23 cellular contexts compared by ENCODE assay signal in the genomic region with DNA sequence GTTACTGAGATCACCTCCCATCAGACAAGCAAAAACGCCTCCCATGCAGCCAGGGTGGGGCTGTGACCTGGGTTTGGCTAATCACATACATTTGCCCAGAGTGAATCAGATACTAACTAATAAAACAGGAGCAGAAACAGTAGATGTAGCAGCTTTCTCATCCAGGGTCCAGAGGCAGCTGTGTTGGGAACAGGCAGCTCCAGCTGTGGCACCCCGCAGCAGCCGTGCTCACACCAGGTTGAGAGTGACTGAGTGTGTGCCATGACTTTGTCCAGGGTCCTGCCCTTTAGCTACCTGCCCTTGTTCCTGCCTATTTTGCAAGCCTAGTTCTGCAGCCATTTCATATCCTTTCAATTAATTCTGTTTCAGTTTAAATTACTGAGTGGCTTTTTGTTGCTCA. TPM values are rescaled to one million over a fixed set of nuclear protein-coding genes. Genes with fewer than 3 reads are reported as not detected.
A peak's percentile ranks its signal among the peaks of the same experiment; 100 is the strongest.
DNase-seq lines count a peak whose midpoint lies in the region; ATAC-seq and TF ChIP-seq lines count a peak whose summit lies in the region.
"Had no signal": no experiment of that assay in that cellular context is flagged by ENCODE, and none has a peak within 500 bp of the region (broad histone marks: within the 10 kb centered on the region; RNA-seq: fewer than 3 reads in every experiment).

No MANE protein-coding gene starts in this region.

- H3K27ac Mint-ChIP-seq in CD4-positive, alpha-beta T cell = peak overlapping the region; percentile 30
- peak overlapping the region; percentile 69 for H3K27ac Mint-ChIP-seq in CD8-positive, alpha-beta T cell
- no peak overlapping the region for H3K27ac Mint-ChIP-seq in central memory CD8-positive, alpha-beta T cell (ENCODE audit: low read depth)
- peak overlapping the region in 4 of 6 donors; percentile 65 to 97 (median 90) for H3K27ac Mint-ChIP-seq in naive B cell

- H3K27me3 Mint-ChIP-seq in CD4-positive, alpha-beta T cell = no peaks in the 10 kb centered on the region
- no peaks in the 10 kb centered on the region for H3K27me3 Mint-ChIP-seq in CD8-positive, alpha-beta T cell (ENCODE audit: low read depth)
- no peaks in the 10 kb centered on the region for H3K27me3 Mint-ChIP-seq in central memory CD8-positive, alpha-beta T cell
- peaks cover 9 to 17% (median 9%) of the 10 kb centered on the region in 3 donors for H3K27me3 Mint-ChIP-seq in naive B cell

- no peaks in the 10 kb centered on the region for H3K27me3 ChIP-seq in CD4-positive, alpha-beta T cell (ENCODE audit: control insufficient read depth, insufficient read depth, low read length)
- no peaks in the 10 kb centered on the region for H3K27me3 ChIP-seq in CD8-positive, alpha-beta T cell (ENCODE audit: insufficient read depth, low read length)

- H3K4me1 Mint-ChIP-seq in CD4-positive, alpha-beta T cell (ENCODE audit: low read depth) = no peaks in the 10 kb centered on the region
- H3K4me1 Mint-ChIP-seq in CD8-positive, alpha-beta T cell (ENCODE audit: low read depth) = peaks cover 11% of the 10 kb centered on the region
- peaks cover 16% of the 10 kb centered on the region for H3K4me1 Mint-ChIP-seq in central memory CD8-positive, alpha-beta T cell
- peaks cover 4 to 11% (median 10%) of the 10 kb centered on the region in 3 donors for H3K4me1 Mint-ChIP-seq in naive B cell

- no peak overlapping the region for H3K4me3 Mint-ChIP-seq in CD4-positive, alpha-beta T cell
- no peak overlapping the region for H3K4me3 Mint-ChIP-seq in CD8-positive, alpha-beta T cell
- peak overlapping the region; percentile 64 for H3K4me3 Mint-ChIP-seq in central memory CD8-positive, alpha-beta T cell
- peak overlapping the region in 2 of 8 donors; percentile 47 to 88 for H3K4me3 Mint-ChIP-seq in naive B cell

- H3K36me3 ChIP-seq in CD8-positive, alpha-beta T cell (ENCODE audit: insufficient read depth, low read length) = peaks cover 13% of the 10 kb centered on the region

- H3K9me3 Mint-ChIP-seq in CD4-positive, alpha-beta T cell = no peaks in the 10 kb centered on the region
- no peaks in the 10 kb centered on the region for H3K9me3 Mint-ChIP-seq in CD8-positive, alpha-beta T cell
- H3K9me3 Mint-ChIP-seq in central memory CD8-positive, alpha-beta T cell = no peaks in the 10 kb centered on the region
- H3K9me3 Mint-ChIP-seq in naive B cell = no peaks in the 10 kb centered on the region

- CTCF ChIA-PET in CD4-positive, alpha-beta T cell (lab: Charles Lee) = no interaction called here
- CTCF ChIA-PET in CD8-positive, alpha-beta T cell (lab: Charles Lee) = interaction anchor here (1.0 to 2.2 kb wide), 3 partner anchors 8 to 169 kb away, joined by 3 to 9 read pairs (median 4); a partner anchor contains a TSS

- no peak for ATAC-seq in CD4-positive, alpha-beta T cell (ENCODE audit: poor library complexity)
- no peak for ATAC-seq in CD8-positive, alpha-beta T cell
- ATAC-seq in central memory CD8-positive, alpha-beta T cell (replicated peaks; ENCODE audit: extremely low read depth, poor library complexity, severe bottlenecking) = no peak
- ATAC-seq in naive B cell (ENCODE audit: low read depth in 2 of 2) = no peak
- no peak for ATAC-seq in GM18858 (IDR thresholded peaks at IDR 0.05; ENCODE audit: unreplicated experiment)
- ATAC-seq in esophagus mucosa = no peak
- ATAC-seq: HCT116 had no signal

- intact Hi-C loops in CD4-positive, alpha-beta T cell (cut with DNase I, micrococcal nuclease) = no loop called here
- intact Hi-C loops in CD8-positive, alpha-beta T cell (cut with DNase I, micrococcal nuclease) = no loop called here

- no peak overlapping the region for H3K27ac ChIP-seq in CD4-positive, alpha-beta T cell (ENCODE audit: low read depth, low read length)
- H3K27ac ChIP-seq in CD8-positive, alpha-beta T cell (ENCODE audit: low read depth, low read length) = no peak overlapping the region
- H3K27ac ChIP-seq: C4-2B, RWPE1 had no signal

- POLR2A ChIA-PET in CD4-positive, alpha-beta T cell (lab: Charles Lee) = interaction anchor here (0.6 kb wide), 2 partner anchors 18 to 20 kb away, joined by 3 read pairs; a partner anchor contains a TSS
- POLR2A ChIA-PET in CD8-positive, alpha-beta T cell (lab: Charles Lee) = interaction anchor here (2.1 kb wide), 1 partner anchor 20 kb away, joined by 6 read pairs; a partner anchor contains a TSS

- H3K4me3 ChIP-seq in CD8-positive, alpha-beta T cell (ENCODE audit: low read depth, low read length) = no peak overlapping the region

- H3K4me1 ChIP-seq in CD8-positive, alpha-beta T cell (ENCODE audit: insufficient read depth, low read length) = peaks cover 11% of the 10 kb centered on the region

- no peak for TF ChIP-seq CTCF in CD4-positive, alpha-beta T cell (IDR thresholded peaks at IDR 0.05)
- TF ChIP-seq CTCF in CD8-positive, alpha-beta T cell (IDR thresholded peaks at IDR 0.05) = no peak

- no peaks in the 10 kb centered on the region for H3K9me3 ChIP-seq in CD4-positive, alpha-beta T cell (ENCODE audit: control insufficient read depth, low read length)
- no peaks in the 10 kb centered on the region for H3K9me3 ChIP-seq in CD8-positive, alpha-beta T cell (ENCODE audit: low read length)

- DNase-seq in CD4-positive, alpha-beta T cell = no peak
- DNase-seq in CD8-positive, alpha-beta T cell = no peak
- no peak for DNase-seq in central memory CD8-positive, alpha-beta T cell (ENCODE audit: low spot score in 2 of 2)
- DNase-seq in naive B cell (no peak), NCI-H345 treated with DMSO at 0.1 percent for 48 hours (lab: John Stamatoyannopoulos, UW; ENCODE audit: unreplicated experiment) (no peak)
- DNase-seq: Calu3, DMS79 treated with DMSO at 0.1 percent for 48 hours, GF-D8, KG1, MM.1S, NCI-H1048, NCI-H1417, NCI-H1694, NCI-H2081, NCI-H2227 treated with DMSO at 0.1 percent for 48 hours, NCI-H510A, NCI-H69, SHP77 had no signal

- peaks cover 84% of the 10 kb centered on the region for H3K36me3 Mint-ChIP-seq in CD4-positive, alpha-beta T cell (ENCODE audit: low read depth)
- H3K36me3 Mint-ChIP-seq in CD8-positive, alpha-beta T cell = peaks cover 44% of the 10 kb centered on the region
- peaks cover 17% of the 10 kb centered on the region for H3K36me3 Mint-ChIP-seq in central memory CD8-positive, alpha-beta T cell (ENCODE audit: insufficient read depth)
- H3K36me3 Mint-ChIP-seq in naive B cell = peaks cover 8 to 25% of the 10 kb centered on the region in 2 donors

RNA-seq across cellular contexts. Expression of a gene that starts 20.5 kb away (rescaled TPM):
- 100 to 1,000 TPM; 172 to 177 TPM for total RNA-seq in CD4-positive, alpha-beta T cell
- total RNA-seq in CD8-positive, alpha-beta T cell = 100 to 1,000 TPM; 124 to 129 TPM
- 10 to 100 TPM; 35.9 to 58.6 (median 44.0) TPM for polyA plus RNA-seq in naive B cell (ENCODE audit: low read depth in 6 of 6)
- 31.1 TPM for total RNA-seq in esophagus mucosa
